13 cellular contexts compared by ENCODE assay signal in genomic region chr9:89588271-89588879, GRCh38. TPM values are rescaled to one million over a fixed set of nuclear protein-coding genes. Genes with fewer than 3 reads are reported as not detected.
DNase-seq lines count a peak whose midpoint lies in the region; ATAC-seq and TF ChIP-seq lines count a peak whose summit lies in the region.
"Had no signal": no experiment of that assay in that cellular context is flagged by ENCODE, and none has a peak within 500 bp of the region (broad histone marks: within the 10 kb centered on the region; RNA-seq: fewer than 3 reads in every experiment).

No MANE protein-coding gene starts in this region.

- H3K36me3 ChIP-seq in right atrium auricular region (no peaks in the 10 kb centered on the region), lung (ENCODE audit: control insufficient read depth in 2 of 2, insufficient read depth in 2 of 2, low read length in 2 of 2) (no peaks in the 10 kb centered on the region), ascending aorta (no peaks in the 10 kb centered on the region)

- 91 to 95% methylated on average over 6 of the region's 6 CpGs for WGBS in lung, 2 donors

- H3K4me1 ChIP-seq in right atrium auricular region = no peaks in the 10 kb centered on the region
- no peaks in the 10 kb centered on the region for H3K4me1 ChIP-seq in lung (ENCODE audit: control insufficient read depth in 2 of 2, insufficient read depth in 2 of 2, low read length in 2 of 2)
- H3K4me1 ChIP-seq in ascending aorta = no peaks in the 10 kb centered on the region

- peaks cover 0 to 4% of the 10 kb centered on the region in 2 donors for H3K9me3 ChIP-seq in right atrium auricular region
- H3K9me3 ChIP-seq in lung (ENCODE audit: control insufficient read depth in 2 of 2, insufficient read depth in 1 of 2, low read length in 1 of 2) = no peaks in the 10 kb centered on the region
- no peaks in the 10 kb centered on the region for H3K9me3 ChIP-seq in ascending aorta

- intact Hi-C loops in left ventricle myocardium superior (cut with micrococcal nuclease) = no loop called here
- intact Hi-C loops in ascending aorta (cut with DNase I) = no loop called here

- no peak overlapping the region for H3K4me3 ChIP-seq in right atrium auricular region
- H3K4me3 ChIP-seq in lung = no peak overlapping the region
- H3K4me3 ChIP-seq in ascending aorta = no peak overlapping the region
- H3K4me3 ChIP-seq: GM23248 had no signal

- H3K27me3 ChIP-seq in right atrium auricular region (no peaks in the 10 kb centered on the region), lung (ENCODE audit: control insufficient read depth, insufficient read depth) (no peaks in the 10 kb centered on the region), ascending aorta (no peaks in the 10 kb centered on the region)

- DNase-seq in DMS 273 (lab: John Stamatoyannopoulos, UW; ENCODE audit: unreplicated experiment) (peak; percentile 10), DMS 273 treated with DMSO at 0.1 percent for 48 hours (lab: John Stamatoyannopoulos, UW) (no peak), right atrium auricular region (ENCODE audit: low spot score) (peak; percentile 49), left ventricle myocardium superior (no peak), lung (ENCODE audit: low spot score) (peak; percentile 15), ascending aorta (ENCODE audit: low spot score in 2 of 2) (no peak), amygdala (lab: John Stamatoyannopoulos, UW) (no peak)
- DNase-seq: CD8-positive, alpha-beta T cell; COR-L47; GM23248; IMR-90 had no signal

- TF ChIP-seq CTCF in right atrium auricular region (IDR thresholded peaks at IDR 0.05) (no peak), lung (IDR thresholded peaks at IDR 0.05; ENCODE audit: control extremely low read depth, extremely low read depth) (no peak), ascending aorta (IDR thresholded peaks at IDR 0.05) (no peak)

- ATAC-seq in left ventricle myocardium superior = no peak
- ATAC-seq in lung (ENCODE audit: insufficient read depth, low FRiP score) = no peak
- ATAC-seq in HG02884 (IDR thresholded peaks at IDR 0.05; ENCODE audit: unreplicated experiment) = no peak
- ATAC-seq: CD8-positive, alpha-beta T cell had no signal

- H3K27ac ChIP-seq in right atrium auricular region = no peak overlapping the region
- no peak overlapping the region for H3K27ac ChIP-seq in lung (ENCODE audit: low read depth in 1 of 2, low read length in 1 of 2)
- no peak overlapping the region for H3K27ac ChIP-seq in ascending aorta
- H3K27ac ChIP-seq: 22Rv1, GM23248 had no signal

RNA-seq across cellular contexts. Expression of gene GADD45G, which starts 16.4 kb away (rescaled TPM):
- 100 to 1,000 TPM in 1 of 2 donors, 10 to 100 TPM in 1; 80.0 to 294 TPM for total RNA-seq in right atrium auricular region
- 54.0 TPM for total RNA-seq in left ventricle myocardium superior
- total RNA-seq in lung = 10 to 100 TPM in 1 of 2 donors, 1 to 10 TPM in 1; 9.9 to 36.6 TPM
- polyA plus RNA-seq in lung = 10 to 100 TPM; 30.4 to 70.3 TPM
- total RNA-seq in ascending aorta = 4.6 TPM
- total RNA-seq: IMR-90 had no signal

Comparison
In these comparisons a context has a peak if more than half of its experiments do, and no peak if none do; other contexts are left out.
1. DNase-seq: peak in DMS 273 (single experiment), right atrium auricular region (single experiment) and lung (single experiment); none in DMS 273 treated with DMSO at 0.1 percent for 48 hours (single experiment), left ventricle myocardium superior (single experiment), ascending aorta (0 of 2) and amygdala (0 of 56).